Comparison of ENCODE assay signal across 8 cellular contexts in genomic region chrY:13479828-13480227, GRCh38. TPM values are rescaled to one million over a fixed set of nuclear protein-coding genes. Genes with fewer than 3 reads are reported as not detected.
DNase-seq lines count a peak whose midpoint lies in the region; ATAC-seq, FAIRE-seq and TF ChIP-seq lines count a peak whose summit lies in the region.

Gene UTY (minus strand): TSS chrY:13480033. CDS start chrY:13479665, 368 bp downstream.

- TF ChIP-seq POLR2A in H54 (IDR thresholded peaks at IDR 0.05; ENCODE audit: low read depth, low read length): no peak

- intact Hi-C loops in mucosa of descending colon (cut with DNase I, micrococcal nuclease) (no loop called here), psoas muscle (cut with DNase I) (no loop called here)

- peaks cover 3% of the 10 kb centered on the region; the same call in 1 of the 2 replicates for H3K36me3 ChIP-seq in ACC112 (ENCODE audit: insufficient read depth, low read length)
- H3K36me3 ChIP-seq in mucosa of descending colon (ENCODE audit: low read depth): no peaks in the 10 kb centered on the region
- H3K36me3 ChIP-seq in urinary bladder (ENCODE audit: insufficient read depth): no peaks in the 10 kb centered on the region
- no peaks in the 10 kb centered on the region for H3K36me3 ChIP-seq in psoas muscle (ENCODE audit: insufficient read depth in 1 of 2, low read depth in 1 of 2)

- H3K27ac ChIP-seq in ACC112 (ENCODE audit: low read depth, low read length): peak within 1 kb of the TSS; percentile 93
- peak within 1 kb of the TSS; percentile 82 for H3K27ac ChIP-seq in urinary bladder (ENCODE audit: low read depth)
- H3K27ac ChIP-seq in psoas muscle: no peak within 1 kb of the TSS

- H2AFZ ChIP-seq in ACC112 (ENCODE audit: low read length, unreplicated experiment): peak within 1 kb of the TSS; percentile 96

- no peak for FAIRE-seq in H54 (lab: Jason Lieb, UNC)

- TF ChIP-seq CTCF in mucosa of descending colon (IDR thresholded peaks at IDR 0.05): no peak
- no peak for TF ChIP-seq CTCF in psoas muscle (IDR thresholded peaks at IDR 0.05)

- H3K4me1 ChIP-seq in ACC112 (ENCODE audit: control insufficient read depth, insufficient read depth, low read length, unreplicated experiment) (peaks cover 9% of the 10 kb centered on the region), mucosa of descending colon (ENCODE audit: low read depth) (peaks cover 3% of the 10 kb centered on the region), urinary bladder (ENCODE audit: insufficient read depth) (no peaks in the 10 kb centered on the region), psoas muscle (no peaks in the 10 kb centered on the region)

- peaks cover 40% of the 10 kb centered on the region for H3K79me2 ChIP-seq in ACC112 (ENCODE audit: control insufficient read depth, insufficient read depth, low read length, unreplicated experiment)

- H3K4me3 ChIP-seq in ACC112 (ENCODE audit: low read depth, low read length) (peak within 1 kb of the TSS; percentile 98), mucosa of descending colon (peak within 1 kb of the TSS; percentile 51), urinary bladder (ENCODE audit: low read depth, low read length) (peak within 1 kb of the TSS; percentile 55), psoas muscle (no peak within 1 kb of the TSS)

- DNase-seq in H54 (ENCODE audit: insufficient read length, low spot score) (peak; percentile 7), brain pericyte (ENCODE audit: low read depth, low spot score) (peak; percentile 69), mucosa of descending colon (peak in 2 of 3 donors; percentile 82 to 91), psoas muscle (no peak), NCI-H510A (lab: John Stamatoyannopoulos, UW) (no peak)
- peak; percentile 49 for DNase-seq in NK-92 treated with Interleukin-12 subunit alpha and Interleukin-12 subunit beta, amount 100 ng/mL, for 24 hours (lab: John Stamatoyannopoulos, UW)

- ATAC-seq in mucosa of descending colon: no peak
- no peak for ATAC-seq in psoas muscle

- H3K9me3 ChIP-seq in mucosa of descending colon (no peaks in the 10 kb centered on the region), psoas muscle (no peaks in the 10 kb centered on the region)

- under 1% methylated on average over 18 of the region's 18 CpGs for WGBS in urinary bladder
- WGBS in psoas muscle, 3 donors: 0 to 1% methylated on average over 18 of the region's 18 CpGs; no CpG with 5 or more reads in 1 of the 3 donors

- H3K27me3 ChIP-seq in ACC112 (ENCODE audit: insufficient read depth, low read length) (no peaks in the 10 kb centered on the region), psoas muscle (ENCODE audit: insufficient read depth in 3 of 3, low read length in 2 of 3) (no peaks in the 10 kb centered on the region)

RNA-seq across cellular contexts. Expression of gene UTY, which starts in this region (rescaled TPM):
- total RNA-seq in mucosa of descending colon: 10 to 100 TPM in 2 of 3 donors, not detected in 1; 32.5 to 35.4 TPM
- total RNA-seq in urinary bladder: not detected
- 6.2 TPM for polyA plus RNA-seq in urinary bladder
- total RNA-seq in psoas muscle: not detected
- 1 to 10 TPM in 2 of 3 donors, not detected in 1; 1.3 to 4.5 TPM for polyA plus RNA-seq in psoas muscle

Comparison
In these comparisons a context has a peak if more than half of its experiments do, and no peak if none do; other contexts are left out.
1. DNase-seq: peak in H54 (single experiment), NK-92 treated with Interleukin-12 subunit alpha and Interleukin-12 subunit beta, amount 100 ng/mL, for 24 hours (single experiment), brain pericyte (single experiment) and mucosa of descending colon (2 of 3); none in psoas muscle (0 of 2) and NCI-H510A (single experiment).